13 cellular contexts compared by ENCODE assay signal in the genomic region with DNA sequence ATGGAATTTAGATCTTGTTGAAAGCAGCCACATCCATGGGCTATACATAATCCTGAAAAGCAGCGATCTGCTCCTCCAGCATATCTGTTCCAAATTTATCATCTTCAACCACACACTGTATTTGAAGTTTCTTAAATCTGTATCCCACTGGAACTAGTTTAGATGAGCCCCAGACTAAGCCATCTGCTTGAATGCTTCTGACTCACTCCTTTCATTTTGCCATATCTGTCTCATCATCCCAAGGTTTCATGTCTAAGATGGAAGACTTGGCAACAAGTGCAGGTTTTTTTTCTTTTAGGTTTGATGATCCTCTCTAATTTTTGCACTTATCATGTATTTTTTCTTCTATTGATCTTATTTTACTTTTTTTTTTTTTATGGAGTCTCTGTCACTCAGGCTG.
"Had no signal": no experiment of that assay in that cellular context is flagged by ENCODE, and none has a peak within 500 bp of the region (broad histone marks: within the 10 kb centered on the region; RNA-seq: fewer than 3 reads in every experiment).

No MANE protein-coding gene starts in this region.

- H3K9me3 ChIP-seq: left ventricle myocardium inferior, prostate gland, right lobe of liver had no signal

- H3K36me3 ChIP-seq: left ventricle myocardium inferior, prostate gland, right lobe of liver had no signal

- H3K27ac ChIP-seq: epithelial cell of prostate, left ventricle myocardium inferior, prostate gland, right lobe of liver had no signal

- H3K4me1 ChIP-seq: prostate gland had no signal

- ATAC-seq: activated naive CD8-positive, alpha-beta T cell treated with anti-CD3 and anti-CD28 coated beads, Interleukin-2, amount 50 U/mL, for 24 hours; natural killer cell; right lobe of liver; stimulated activated naive B cell treated with anti-CD40 and anti-IgM and Interleukin-4, amounts not matched to agents 10 μg/mL and 1 μg/mL and 100 μg/mL, for 72 hours had no signal

- DNase-seq: activated B cell treated with CpG ODN at 0.5 μM for 24 hours; activated CD4-positive, alpha-beta T cell treated with anti-CD3 and anti-CD28 coated beads, Interleukin-2, amount 10 ng/mL, durations not matched to agents 24 days and 14 days; activated naive CD4-positive, alpha-beta T cell treated with Interleukin-2 at 50 U/mL for 16 hours; activated naive CD8-positive, alpha-beta T cell treated with anti-CD3 and anti-CD28 coated beads, Interleukin-2, amount 50 U/mL, for 24 hours; effector memory CD4-positive, alpha-beta T cell; islet precursor cell; left ventricle myocardium inferior; natural killer cell; right lobe of liver; stimulated activated CD4-positive, alpha-beta T cell treated with anti-CD3 and anti-CD28 coated beads, Interleukin-2, amount 100 ng/mL, for 24 hours; stimulated activated naive B cell treated with anti-CD40 and anti-IgM and Interleukin-4, amounts not matched to agents 10 μg/mL and 1 μg/mL and 100 μg/mL, for 72 hours had no signal

- H3K4me3 ChIP-seq: left ventricle myocardium inferior, prostate gland, right lobe of liver had no signal
